34 cellular contexts compared by ENCODE assay signal in the genomic region with DNA sequence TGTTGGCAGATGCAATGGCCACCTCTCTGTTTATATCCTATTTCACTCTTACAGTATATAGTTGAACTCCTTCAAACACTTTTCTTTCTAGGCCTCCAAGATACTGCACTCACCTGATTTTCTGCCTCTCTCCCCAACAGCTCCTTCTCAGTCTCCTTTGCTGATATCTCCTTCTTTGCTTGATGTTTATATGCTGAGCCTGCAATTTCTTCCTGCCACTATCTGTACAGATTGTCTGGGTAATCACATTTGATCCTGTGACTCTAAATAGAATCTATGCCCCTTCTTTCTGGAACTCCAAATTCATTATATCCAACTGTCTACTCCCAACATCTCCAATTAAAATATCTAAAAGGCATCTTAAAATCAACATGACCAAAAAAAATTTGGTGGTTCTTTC.
"Had no signal": no experiment of that assay in that cellular context is flagged by ENCODE, and none has a peak within 500 bp of the region (broad histone marks: within the 10 kb centered on the region; RNA-seq: fewer than 3 reads in every experiment).

No MANE protein-coding gene starts in this region.

- ATAC-seq: activated naive CD4-positive, alpha-beta T cell treated with anti-CD3 and anti-CD28 coated beads, Interleukin-2, amount 50 U/mL, for 72 hours; activated naive CD8-positive, alpha-beta T cell treated with anti-CD3 and anti-CD28 coated beads, Interleukin-2, amount 50 U/mL, for 24 hours; activated T-cell treated with anti-CD3 and anti-CD28 coated beads, Interleukin-2, amount 50 U/mL, for 4 hours; activated T-cell treated with anti-CD3 and anti-CD28 coated beads, Interleukin-2, amount 50 U/mL, for 72 hours; activated T-helper 17 cell treated with anti-CD3 and anti-CD28 coated beads, Interleukin-2, amount 50 U/mL, for 72 hours; body of pancreas had no signal

- FAIRE-seq: astrocyte, bronchial epithelial cell had no signal

- H3K4me1 ChIP-seq: adrenal gland, ascending aorta, body of pancreas, breast epithelium had no signal

- H3K27me3 ChIP-seq: adrenal gland, ascending aorta, body of pancreas, brain microvascular endothelial cell, breast epithelium, cardiac muscle cell had no signal

- H3K27ac ChIP-seq: adrenal gland, ascending aorta, body of pancreas, brain microvascular endothelial cell, breast epithelium, cardiac muscle cell had no signal

- DNase-seq: activated effector memory CD4-positive, alpha-beta T cell treated with anti-CD3 and anti-CD28 coated beads, Interleukin-2, amount 50 U/mL, for 16 hours; activated effector memory CD4-positive, alpha-beta T cell treated with Interleukin-2 at 50 U/mL for 16 hours; activated gamma-delta T cell; activated gamma-delta T cell treated with Interleukin-2 at 50 U/mL for 16 hours; activated naive CD4-positive, alpha-beta T cell; activated naive CD4-positive, alpha-beta T cell treated with anti-CD3 and anti-CD28 coated beads for 36 hours; activated naive CD4-positive, alpha-beta T cell treated with anti-CD3 and anti-CD28 coated beads, Interleukin-2, amount 10 ng/mL, durations not matched to agents 7 days and 5 days; activated naive CD4-positive, alpha-beta T cell treated with anti-CD3 and anti-CD28 coated beads, Interleukin-2, amount 50 U/mL, for 16 hours; activated naive CD4-positive, alpha-beta T cell treated with Interleukin-2 at 50 U/mL for 16 hours; activated naive CD8-positive, alpha-beta T cell treated with anti-CD3 and anti-CD28 coated beads for 36 hours; activated naive CD8-positive, alpha-beta T cell treated with anti-CD3 and anti-CD28 coated beads, Interleukin-2, amount 10 ng/mL, durations not matched to agents 7 days and 5 days; activated naive CD8-positive, alpha-beta T cell treated with anti-CD3 and anti-CD28 coated beads, Interleukin-2, amount 50 U/mL, for 24 hours; activated T-cell treated with anti-CD3 and anti-CD28 coated beads, Interleukin-2, amount 50 U/mL, for 1 hour; activated T-cell treated with anti-CD3 and anti-CD28 coated beads, Interleukin-2, amount 50 U/mL, for 24 hours; activated T-cell treated with anti-CD3 and anti-CD28 coated beads, Interleukin-2, amount 50 U/mL, for 4 hours; activated T-cell treated with anti-CD3 and anti-CD28 coated beads, Interleukin-2, amount 50 U/mL, for 48 hours; activated T-cell treated with anti-CD3 and anti-CD28 coated beads, Interleukin-2, amount 50 U/mL, for 72 hours; adrenal gland; amniotic stem cell; amygdala; anterior cingulate cortex; aorta; body of pancreas; brain microvascular endothelial cell; caudate nucleus; central memory CD4-positive, alpha-beta T cell; cerebellar nuclear complex had no signal

- H3K9me3 ChIP-seq: adrenal gland, ascending aorta, body of pancreas, breast epithelium had no signal

- H3K4me3 ChIP-seq: adrenal gland, ascending aorta, body of pancreas, breast epithelium, cardiac muscle cell had no signal

- H3K36me3 ChIP-seq: adrenal gland, ascending aorta, brain microvascular endothelial cell, breast epithelium, cardiac muscle cell had no signal
